ENCODE assay signal across 8 cellular contexts in the genomic region with DNA sequence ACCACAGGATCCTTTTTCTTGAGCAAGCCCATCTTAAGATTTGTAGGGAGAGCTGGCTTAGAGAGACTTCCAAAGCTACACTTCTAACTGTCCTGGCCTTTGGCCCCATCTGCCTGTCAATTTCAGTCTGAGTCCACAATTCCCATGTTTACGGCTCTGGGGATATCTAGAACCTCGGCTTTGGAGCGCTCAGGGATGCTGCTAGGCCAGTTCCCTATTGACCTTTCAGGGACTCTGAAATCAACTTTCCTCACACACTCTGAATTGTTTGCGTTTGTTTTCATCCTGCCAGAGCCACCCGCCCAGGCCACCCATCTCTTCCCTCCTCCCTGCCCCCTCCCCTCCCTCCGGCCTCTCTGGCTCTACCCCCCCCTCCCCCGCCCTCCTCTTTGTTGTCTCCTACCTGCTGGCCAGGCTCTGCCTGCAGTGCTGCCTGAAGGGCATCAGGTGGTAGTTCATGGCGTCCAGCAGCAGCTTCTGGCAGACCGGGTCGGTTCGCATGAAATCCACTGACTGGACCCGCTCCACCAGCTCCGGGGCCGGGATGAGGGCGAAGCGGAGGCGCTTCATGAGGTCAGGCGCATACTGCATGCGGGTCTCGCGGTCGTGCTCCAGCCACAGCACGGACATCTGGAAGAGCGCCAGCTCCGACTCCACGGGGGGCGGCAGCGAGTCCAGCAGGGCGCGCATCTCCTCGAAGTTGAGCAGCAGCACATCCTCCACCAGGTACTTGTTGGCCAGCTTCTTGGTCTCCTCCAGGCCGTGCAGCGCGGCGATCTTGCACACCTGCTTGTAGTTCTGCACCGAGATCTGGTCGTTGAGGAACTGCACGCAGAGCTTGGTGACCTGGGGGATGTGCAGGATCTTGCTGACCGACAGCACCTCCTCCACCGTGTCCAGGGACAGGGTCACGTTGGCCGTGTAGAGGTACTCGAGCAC. TPM values are rescaled to one million over a fixed set of nuclear protein-coding genes. Genes with fewer than 3 reads are reported as not detected.
DNase-seq lines count a peak whose midpoint lies in the region; ATAC-seq, FAIRE-seq and TF ChIP-seq lines count a peak whose summit lies in the region.

No MANE protein-coding gene starts in this region.

- H3K4me3 ChIP-seq in astrocyte (ENCODE audit: insufficient read depth, low read depth, low read length) (peak overlapping the region; percentile 5), mesodermal cell (ENCODE audit: extremely low read depth, insufficient read depth, low read length, poor library complexity, severe bottlenecking) (peak overlapping the region; percentile 19)

- no peaks in the 10 kb centered on the region for H3K36me3 Mint-ChIP-seq in astrocyte (ENCODE audit: low read depth, unreplicated experiment)

- no peak overlapping the region for H3K9ac ChIP-seq in astrocyte (ENCODE audit: low read length)

- H3K27me3 ChIP-seq in astrocyte (ENCODE audit: insufficient read depth, low read length): peaks cover 43% of the 10 kb centered on the region

- peaks cover 11% of the 10 kb centered on the region for H3K4me1 Mint-ChIP-seq in astrocyte (ENCODE audit: low read depth, unreplicated experiment)

- peak overlapping the region; percentile 52 for H2AFZ ChIP-seq in astrocyte (ENCODE audit: low read depth, low read length)

- WGBS in mesodermal cell (ENCODE audit: insufficient coverage in 2 of 2), 2 experiments: 2% methylated on average over 32 to 39 of the region's 43 CpGs

- H4K20me1 ChIP-seq in astrocyte (ENCODE audit: insufficient read depth, low read length): no peaks in the 10 kb centered on the region

- H3K9me3 Mint-ChIP-seq in astrocyte (ENCODE audit: unreplicated experiment): no peaks in the 10 kb centered on the region

- FAIRE-seq in astrocyte (lab: Jason Lieb, UNC): no peak

- H3K27ac Mint-ChIP-seq in astrocyte (ENCODE audit: unreplicated experiment): no peak overlapping the region

- no peaks in the 10 kb centered on the region for H3K79me2 ChIP-seq in astrocyte (ENCODE audit: insufficient read depth, low read length)

- DNase-seq in AG08396 (ENCODE audit: low spot score): peak; percentile 5
- DNase-seq in astrocyte (ENCODE audit: low read depth): no peak
- no peak for DNase-seq in NCI-H446 treated with DMSO at 0.1 percent for 48 hours (lab: John Stamatoyannopoulos, UW)
- no peak for DNase-seq in activated CD4-positive, alpha-beta T cell treated with anti-CD3 and anti-CD28 coated beads, Interleukin-2, amount 50 U/mL, for 4 hours
- no peak for DNase-seq in SW480 (ENCODE audit: low spot score)
- DNase-seq in medulla oblongata (ENCODE audit: extremely low spot score): no peak

- H3K4me3 Mint-ChIP-seq in astrocyte (ENCODE audit: unreplicated experiment): peak overlapping the region; percentile 71

- peak; percentile 29 for ATAC-seq in HG03354 (IDR thresholded peaks at IDR 0.05; ENCODE audit: poor library complexity, severe bottlenecking, unreplicated experiment)

- H3K27me3 Mint-ChIP-seq in astrocyte (ENCODE audit: low read depth, unreplicated experiment): peaks cover 36% of the 10 kb centered on the region

- H3K9me3 ChIP-seq in astrocyte (ENCODE audit: insufficient read depth, low read depth, low read length) (no peaks in the 10 kb centered on the region), mesodermal cell (ENCODE audit: control insufficient read depth, low read length) (no peaks in the 10 kb centered on the region)

- TF ChIP-seq CTCF in astrocyte (IDR thresholded peaks at IDR 0.05; ENCODE audit: insufficient read depth, low read depth, low read length): no peak

- H3K4me1 ChIP-seq in astrocyte (ENCODE audit: insufficient read depth, low read length) (peaks cover 11% of the 10 kb centered on the region), mesodermal cell (ENCODE audit: control insufficient read depth, insufficient read depth, low read length, poor library complexity, severe bottlenecking) (peaks cover 7% of the 10 kb centered on the region)

- H3K4me2 ChIP-seq in astrocyte (ENCODE audit: low read length): peak overlapping the region; percentile 67

- H3K36me3 ChIP-seq in astrocyte (ENCODE audit: insufficient read depth, low read length) (no peaks in the 10 kb centered on the region), mesodermal cell (ENCODE audit: control insufficient read depth, insufficient read depth, low read length) (no peaks in the 10 kb centered on the region)

- no peak overlapping the region for H3K27ac ChIP-seq in astrocyte (ENCODE audit: low read depth, low read length)
- no peak overlapping the region for H3K27ac ChIP-seq in mesodermal cell (ENCODE audit: low read depth, low read length, severe bottlenecking)

RNA-seq across cellular contexts. Expression of gene KLHL14, which starts 3.3 kb away (rescaled TPM):
- total RNA-seq in astrocyte: 0.39 and 0.43 TPM in 2 replicates
- polyA plus RNA-seq in mesodermal cell (2013, experiment 1 of 2): 1.9 TPM
- polyA plus RNA-seq in mesodermal cell (2013, experiment 2 of 2): 1.6 TPM
